Comparison of ENCODE assay signal across 18 cellular contexts in genomic region chr21:42759594-42759927, GRCh38.
DNase-seq lines count a peak whose midpoint lies in the region; ATAC-seq and TF ChIP-seq lines count a peak whose summit lies in the region.
"Had no signal": no experiment of that assay in that cellular context is flagged by ENCODE, and none has a peak within 500 bp of the region (broad histone marks: within the 10 kb centered on the region; RNA-seq: fewer than 3 reads in every experiment).

No MANE protein-coding gene starts in this region.

- no peak for TF ChIP-seq CTCF in VCaP (conservative IDR thresholded peaks at IDR 0.05)
- no peak for TF ChIP-seq CTCF in endothelial cell (IDR thresholded peaks at IDR 0.05; ENCODE audit: unreplicated experiment)
- TF ChIP-seq CTCF in progenitor cell of endocrine pancreas (IDR thresholded peaks at IDR 0.05; ENCODE audit: unreplicated experiment) = no peak
- no peak for TF ChIP-seq CTCF in PC-9 (conservative IDR thresholded peaks at IDR 0.05)
- no peak for TF ChIP-seq CTCF in type B pancreatic cell (conservative IDR thresholded peaks at IDR 0.05)

- peaks cover 14 to 68% (median 63%) of the 10 kb centered on the region in 10 experiments for H3K4me1 ChIP-seq in BLaER1 treated with 17β-estradiol and CSF1 and Interleukin-3, amounts not matched to agents 10 nM and 100 nM
- no peaks in the 10 kb centered on the region for H3K4me1 ChIP-seq in PC-9 (replicated peaks; ENCODE audit: insufficient read depth)

- H4K20me1 ChIP-seq in BLaER1 treated with 17β-estradiol and CSF1 and Interleukin-3, amounts not matched to agents 10 nM and 100 nM = peaks cover 0 to 8% (median 0%) of the 10 kb centered on the region in 11 experiments; a peak in 3 of 22 replicates
- H4K20me1 ChIP-seq in PC-9 (ENCODE audit: insufficient read depth) = no peaks in the 10 kb centered on the region

- H3K27ac ChIP-seq in BLaER1 treated with 17β-estradiol and CSF1 and Interleukin-3, amounts not matched to agents 10 nM and 100 nM = no peak overlapping the region
- H3K27ac ChIP-seq in VCaP (peak overlapping the region; percentile 22; the same call in 1 of the 2 replicates), PC-9 (no peak overlapping the region)

- H3K9me3 ChIP-seq in BLaER1 treated with 17β-estradiol and CSF1 and Interleukin-3, amounts not matched to agents 10 nM and 100 nM (replicated peaks in 1 of 11) = no peaks in the 10 kb centered on the region
- no peaks in the 10 kb centered on the region for H3K9me3 ChIP-seq in PC-9 (ENCODE audit: insufficient read depth, low read depth)
- H3K9me3 ChIP-seq: Caco-2 had no signal

- intact Hi-C loops in PC-9 (cut with micrococcal nuclease; ENCODE audit: unreplicated experiment) = no loop called here

- POLR2A ChIA-PET in PC-9 (lab: Charles Lee; ENCODE audit: unreplicated experiment) = no interaction called here

- no peak overlapping the region for H2AFZ ChIP-seq in PC-9

- DNase-seq in endothelial cell (ENCODE audit: low spot score) = no peak
- no peak for DNase-seq in progenitor cell of endocrine pancreas (ENCODE audit: low spot score, unreplicated experiment)
- DNase-seq in PC-9 = no peak
- DNase-seq in type B pancreatic cell (ENCODE audit: extremely low spot score, unreplicated experiment) = no peak
- DNase-seq: Caco-2; CD4-positive, CD25-positive, alpha-beta regulatory T cell; DMS153; GOT3; Kasumi-1; NCI-H1105; NCI-H1694 treated with DMSO at 0.1 percent for 48 hours; NCI-H2107; NCI-H2227 treated with DMSO at 0.1 percent for 48 hours had no signal

- no peaks in the 10 kb centered on the region for H3K9me3 Mint-ChIP-seq in endothelial cell (ENCODE audit: unreplicated experiment)
- no peaks in the 10 kb centered on the region for H3K9me3 Mint-ChIP-seq in progenitor cell of endocrine pancreas (ENCODE audit: low read depth)
- H3K9me3 Mint-ChIP-seq in type B pancreatic cell = no peaks in the 10 kb centered on the region
- H3K9me3 Mint-ChIP-seq: CD4-positive, CD25-positive, alpha-beta regulatory T cell had no signal

- CTCF ChIA-PET in PC-9 (lab: Charles Lee) = no interaction called here

- no peaks in the 10 kb centered on the region for H3K9me2 ChIP-seq in PC-9 (ENCODE audit: insufficient read depth)

- peaks cover 24% of the 10 kb centered on the region for H3K36me3 Mint-ChIP-seq in endothelial cell (ENCODE audit: low read depth, unreplicated experiment)
- peaks cover 18% of the 10 kb centered on the region for H3K36me3 Mint-ChIP-seq in progenitor cell of endocrine pancreas (ENCODE audit: insufficient read depth)
- H3K36me3 Mint-ChIP-seq in type B pancreatic cell = no peaks in the 10 kb centered on the region

- H3K27me3 Mint-ChIP-seq in endothelial cell (ENCODE audit: unreplicated experiment) (peaks cover 3% of the 10 kb centered on the region), progenitor cell of endocrine pancreas (no peaks in the 10 kb centered on the region), type B pancreatic cell (no peaks in the 10 kb centered on the region)
- H3K27me3 Mint-ChIP-seq: CD4-positive, CD25-positive, alpha-beta regulatory T cell had no signal

- no peak overlapping the region for H3K4me3 ChIP-seq in BLaER1 treated with 17β-estradiol and CSF1 and Interleukin-3, amounts not matched to agents 10 nM and 100 nM
- H3K4me3 ChIP-seq in PC-9 = no peak overlapping the region

- no peak for ATAC-seq in HG03354 (IDR thresholded peaks at IDR 0.05; ENCODE audit: poor library complexity, severe bottlenecking, unreplicated experiment)
- ATAC-seq: Panc1, Right ventricle myocardium inferior had no signal

- no peak overlapping the region for H3K4me3 Mint-ChIP-seq in endothelial cell (ENCODE audit: unreplicated experiment)
- H3K4me3 Mint-ChIP-seq in progenitor cell of endocrine pancreas (ENCODE audit: low read depth) = no peak overlapping the region
- H3K4me3 Mint-ChIP-seq in type B pancreatic cell = no peak overlapping the region
- H3K4me3 Mint-ChIP-seq: CD4-positive, CD25-positive, alpha-beta regulatory T cell had no signal

- peak overlapping the region in 9 of 11 experiments; percentile 24 to 95 (median 85); a peak in 14 of 22 replicates for H3K4me2 ChIP-seq in BLaER1 treated with 17β-estradiol and CSF1 and Interleukin-3, amounts not matched to agents 10 nM and 100 nM
- no peak overlapping the region for H3K4me2 ChIP-seq in PC-9

- H3K4me1 Mint-ChIP-seq in endothelial cell (ENCODE audit: unreplicated experiment) (no peaks in the 10 kb centered on the region), progenitor cell of endocrine pancreas (ENCODE audit: low read depth) (peaks cover 32% of the 10 kb centered on the region), type B pancreatic cell (ENCODE audit: unreplicated experiment) (no peaks in the 10 kb centered on the region)

- no peak overlapping the region for H3K9ac ChIP-seq in BLaER1 treated with 17β-estradiol and CSF1 and Interleukin-3, amounts not matched to agents 10 nM and 100 nM

- BruUV-seq in PC-9 (replicated peaks; lab: Mats Ljungman, UMichigan) = no TSS peak

- peaks cover 0 to 46% (median 10%) of the 10 kb centered on the region in 11 experiments; a peak in 12 of 22 replicates for H3K27me3 ChIP-seq in BLaER1 treated with 17β-estradiol and CSF1 and Interleukin-3, amounts not matched to agents 10 nM and 100 nM
- H3K27me3 ChIP-seq in PC-9 (ENCODE audit: insufficient read depth, low read depth) = no peaks in the 10 kb centered on the region

- no peaks in the 10 kb centered on the region for H3K79me2 ChIP-seq in PC-9 (ENCODE audit: low read depth)

- no peaks in the 10 kb centered on the region for H3K36me3 ChIP-seq in BLaER1 treated with 17β-estradiol and CSF1 and Interleukin-3, amounts not matched to agents 10 nM and 100 nM
- no peaks in the 10 kb centered on the region for H3K36me3 ChIP-seq in PC-9 (ENCODE audit: low read depth)

- peak overlapping the region; percentile 2 for H3K27ac Mint-ChIP-seq in endothelial cell (ENCODE audit: unreplicated experiment)
- peak overlapping the region; percentile 82 for H3K27ac Mint-ChIP-seq in progenitor cell of endocrine pancreas
- H3K27ac Mint-ChIP-seq in type B pancreatic cell = no peak overlapping the region

- H3F3A ChIP-seq in PC-9 (ENCODE audit: insufficient read depth, low read depth) = no peaks in the 10 kb centered on the region
